In the genomic region with DNA sequence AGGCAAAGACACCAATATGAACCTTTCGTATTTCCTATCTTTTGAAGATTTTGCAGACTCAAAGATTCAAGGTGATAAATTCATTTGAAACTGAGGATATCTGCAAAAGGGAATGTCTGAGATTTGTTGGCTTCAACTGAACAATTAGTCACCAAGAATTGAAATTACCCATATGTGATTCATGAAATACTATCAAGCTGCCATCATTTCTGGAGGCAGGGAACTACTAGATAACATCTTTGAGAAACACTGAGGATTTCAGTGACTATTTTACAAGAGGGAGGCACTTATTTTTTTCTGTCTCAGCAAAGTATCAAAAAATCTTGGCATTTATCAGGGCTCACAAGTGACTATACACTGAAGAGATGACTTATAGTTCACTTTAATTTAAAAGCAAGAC, we compare ENCODE assay signal across 23 cellular contexts. TPM values are rescaled to one million over a fixed set of nuclear protein-coding genes. Genes with fewer than 3 reads are reported as not detected.
DNase-seq lines count a peak whose midpoint lies in the region; TF ChIP-seq lines count a peak whose summit lies in the region.
"Had no signal": no experiment of that assay in that cellular context is flagged by ENCODE, and none has a peak within 500 bp of the region (broad histone marks: within the 10 kb centered on the region; RNA-seq: fewer than 3 reads in every experiment).

No MANE protein-coding gene starts in this region.

- POLR2A ChIA-PET in SK-N-SH (lab: Yijun Ruan, JAX) = no interaction called here

- H3K4me3 ChIP-seq in SK-N-SH (ENCODE audit: low read depth in 2 of 2, low read length in 1 of 2) (no peak overlapping the region), fibroblast of the aortic adventitia (ENCODE audit: low read depth, low read length) (no peak overlapping the region), stomach (no peak overlapping the region)
- H3K4me3 ChIP-seq: ascending aorta, pancreas, uterus had no signal

- CTCF ChIA-PET in SK-N-SH (lab: Yijun Ruan, JAX) = interaction anchor here (2.3 kb wide), 1 partner anchor 108 kb away, joined by 9 read pairs; no protein-coding TSS in a partner anchor

- TF ChIP-seq CTCF in SK-N-SH (IDR thresholded peaks at IDR 0.05) (no peak), fibroblast of the aortic adventitia (IDR thresholded peaks at IDR 0.05; ENCODE audit: insufficient read depth, low read length) (no peak), stomach (IDR thresholded peaks at IDR 0.05) (no peak)

- peak; percentile 21 for DNase-seq in A172 (ENCODE audit: low spot score)
- DNase-seq in HCEC 1CT = peak; percentile 69
- DNase-seq in SK-N-SH = no peak
- DNase-seq in fibroblast of the aortic adventitia (ENCODE audit: low read depth) = peak; percentile 42
- DNase-seq in NCI-H1092 (lab: John Stamatoyannopoulos, UW) = no peak
- DNase-seq in stomach = no peak
- no peak for DNase-seq in activated T-helper 1 cell treated with anti-CD3 and anti-CD28 coated beads, Interleukin-12 subunit alpha, Interleukin-12 subunit beta, Interleukin-2, Interleukin-4 antibody, amounts not matched to agents 30 ng/mL and 10 ng/mL and 1 ng/mL, durations not matched to agents 14 hours and 24 hours and 36 hours (ENCODE audit: low spot score)
- DNase-seq in dermis blood vessel endothelial cell = no peak
- DNase-seq: 8988T; activated CD4-positive, alpha-beta T cell treated with anti-CD3 and anti-CD28 coated beads, Interleukin-2, amount 10 ng/mL, durations not matched to agents 7 days and 5 days; activated naive CD4-positive, alpha-beta T cell; CD4-positive, CD25-positive, alpha-beta regulatory T cell; DMS 273 treated with DMSO at 0.1 percent for 48 hours; KBM-7; mesendoderm; naive thymus-derived CD4-positive, alpha-beta T cell; NCI-H1092 treated with DMSO at 0.1 percent for 48 hours; NCI-H2081; NCI-H510A; pancreas; stimulated activated CD4-positive, alpha-beta T cell treated with anti-CD3 and anti-CD28 coated beads, Interleukin-4, amount 100 ng/mL, for 4 hours; uterus had no signal

- no peaks in the 10 kb centered on the region for H3K4me1 Mint-ChIP-seq in activated T-helper 1 cell treated with anti-CD3 and anti-CD28 coated beads, Interleukin-12 subunit alpha, Interleukin-12 subunit beta, Interleukin-2, Interleukin-4 antibody, amounts not matched to agents 30 ng/mL and 10 ng/mL and 1 ng/mL, durations not matched to agents 14 hours and 24 hours and 36 hours (ENCODE audit: low read depth)
- H3K4me1 Mint-ChIP-seq: activated CD4-positive, alpha-beta T cell treated with anti-CD3 and anti-CD28 coated beads, Interleukin-2, amount 10 ng/mL, durations not matched to agents 7 days and 5 days; CD4-positive, CD25-positive, alpha-beta regulatory T cell; naive thymus-derived CD4-positive, alpha-beta T cell had no signal

- intact Hi-C loops in stomach (cut with DNase I; ENCODE audit: low total_unique reads) = no loop called here
- intact Hi-C loops in activated T-helper 1 cell treated with anti-CD3 and anti-CD28 coated beads, Interleukin-12 subunit alpha, Interleukin-12 subunit beta, Interleukin-2, Interleukin-4 antibody, amounts not matched to agents 30 ng/mL and 10 ng/mL and 1 ng/mL, durations not matched to agents 14 hours and 24 hours and 36 hours (cut with micrococcal nuclease) = no loop called here

- H3K9ac ChIP-seq in SK-N-SH = no peak overlapping the region

- 39% methylated on average over 1 of the region's 1 CpG for WGBS in SK-N-SH (ENCODE audit: low lambda C conversion rate)
- WGBS in stomach, 5 donors = 68 to 83% (median 77%) methylated on average over 1 of the region's 1 CpG

- H3K36me3 ChIP-seq in SK-N-SH (replicated peaks in 1 of 2; ENCODE audit: control insufficient read depth in 1 of 2, insufficient read depth in 2 of 2, low read length in 1 of 2) = peaks cover 0 to 6% of the 10 kb centered on the region in 2 experiments
- no peaks in the 10 kb centered on the region for H3K36me3 ChIP-seq in stomach
- H3K36me3 ChIP-seq: ascending aorta, pancreas, uterus had no signal

- no peak overlapping the region for H3K27ac Mint-ChIP-seq in activated T-helper 1 cell treated with anti-CD3 and anti-CD28 coated beads, Interleukin-12 subunit alpha, Interleukin-12 subunit beta, Interleukin-2, Interleukin-4 antibody, amounts not matched to agents 30 ng/mL and 10 ng/mL and 1 ng/mL, durations not matched to agents 14 hours and 24 hours and 36 hours
- H3K27ac Mint-ChIP-seq: activated CD4-positive, alpha-beta T cell treated with anti-CD3 and anti-CD28 coated beads, Interleukin-2, amount 10 ng/mL, durations not matched to agents 7 days and 5 days; CD4-positive, CD25-positive, alpha-beta regulatory T cell; naive thymus-derived CD4-positive, alpha-beta T cell had no signal

- H3K27ac ChIP-seq in SK-N-SH (ENCODE audit: low read depth in 2 of 2, low read length in 1 of 2) (peak overlapping the region in 1 of 2 experiments; percentile 43; a peak in 2 of 4 replicates), stomach (no peak overlapping the region)
- H3K27ac ChIP-seq: ascending aorta, pancreas, uterus had no signal

- peaks cover 4% of the 10 kb centered on the region for H3F3A ChIP-seq in SK-N-SH (replicated peaks; ENCODE audit: insufficient read depth)

- TF ChIP-seq POLR2A in stomach (IDR thresholded peaks at IDR 0.05) = no peak

- H3K27me3 ChIP-seq in SK-N-SH (ENCODE audit: insufficient read depth) (no peaks in the 10 kb centered on the region), stomach (no peaks in the 10 kb centered on the region)
- H3K27me3 ChIP-seq: ascending aorta, pancreas, uterus had no signal

- H3K4me1 ChIP-seq in SK-N-SH (ENCODE audit: control insufficient read depth in 1 of 2, insufficient read depth in 2 of 2, low read depth in 1 of 2, low read length in 1 of 2) (peaks cover 0 to 9% of the 10 kb centered on the region in 2 experiments; a peak in 1 of 4 replicates), stomach (no peaks in the 10 kb centered on the region)
- H3K4me1 ChIP-seq: ascending aorta, pancreas, uterus had no signal

- peak overlapping the region; percentile 36 for H3K4me2 ChIP-seq in SK-N-SH

- H3K27me3 Mint-ChIP-seq in activated T-helper 1 cell treated with anti-CD3 and anti-CD28 coated beads, Interleukin-12 subunit alpha, Interleukin-12 subunit beta, Interleukin-2, Interleukin-4 antibody, amounts not matched to agents 30 ng/mL and 10 ng/mL and 1 ng/mL, durations not matched to agents 14 hours and 24 hours and 36 hours (ENCODE audit: insufficient read depth) = peaks cover 2% of the 10 kb centered on the region

- TF ChIP-seq RAD21 in SK-N-SH (IDR thresholded peaks at IDR 0.05; ENCODE audit: low read length) = no peak

- no peaks in the 10 kb centered on the region for H3K79me2 ChIP-seq in SK-N-SH (ENCODE audit: insufficient read depth)

- no peaks in the 10 kb centered on the region for H4K20me1 ChIP-seq in SK-N-SH (ENCODE audit: insufficient read depth)

- no peaks in the 10 kb centered on the region for H3K9me3 ChIP-seq in SK-N-SH
- no peaks in the 10 kb centered on the region for H3K9me3 ChIP-seq in stomach
- H3K9me3 ChIP-seq: ascending aorta, pancreas, uterus had no signal

- peak overlapping the region; percentile 53; the same call in 1 of the 2 replicates for H2AFZ ChIP-seq in SK-N-SH (ENCODE audit: low read depth)

- TF ChIP-seq EP300 in SK-N-SH (IDR thresholded peaks at IDR 0.05; ENCODE audit: borderline replicate concordance in 1 of 2, low read depth in 1 of 2, low read length in 1 of 2) (peak in 1 of 2 experiments; percentile 84; a peak in 2 of 4 replicates), stomach (IDR thresholded peaks at IDR 0.05) (no peak)

- no peaks in the 10 kb centered on the region for H3K9me2 ChIP-seq in SK-N-SH

- H3K36me3 Mint-ChIP-seq in activated T-helper 1 cell treated with anti-CD3 and anti-CD28 coated beads, Interleukin-12 subunit alpha, Interleukin-12 subunit beta, Interleukin-2, Interleukin-4 antibody, amounts not matched to agents 30 ng/mL and 10 ng/mL and 1 ng/mL, durations not matched to agents 14 hours and 24 hours and 36 hours (ENCODE audit: low read depth) = no peaks in the 10 kb centered on the region
- H3K36me3 Mint-ChIP-seq: CD4-positive, CD25-positive, alpha-beta regulatory T cell had no signal

- no peak overlapping the region for H3K4me3 Mint-ChIP-seq in activated T-helper 1 cell treated with anti-CD3 and anti-CD28 coated beads, Interleukin-12 subunit alpha, Interleukin-12 subunit beta, Interleukin-2, Interleukin-4 antibody, amounts not matched to agents 30 ng/mL and 10 ng/mL and 1 ng/mL, durations not matched to agents 14 hours and 24 hours and 36 hours
- H3K4me3 Mint-ChIP-seq: activated CD4-positive, alpha-beta T cell treated with anti-CD3 and anti-CD28 coated beads, Interleukin-2, amount 10 ng/mL, durations not matched to agents 7 days and 5 days; CD4-positive, CD25-positive, alpha-beta regulatory T cell; naive thymus-derived CD4-positive, alpha-beta T cell had no signal

- no peaks in the 10 kb centered on the region for H3K9me3 Mint-ChIP-seq in activated T-helper 1 cell treated with anti-CD3 and anti-CD28 coated beads, Interleukin-12 subunit alpha, Interleukin-12 subunit beta, Interleukin-2, Interleukin-4 antibody, amounts not matched to agents 30 ng/mL and 10 ng/mL and 1 ng/mL, durations not matched to agents 14 hours and 24 hours and 36 hours

TF ChIP-seq in SK-N-SH, 30 proteins besides CTCF, POLR2A, EP300 and RAD21 (continues in another document):
- TF ChIP-seq RXRA (IDR thresholded peaks at IDR 0.05; ENCODE audit: borderline replicate concordance, low read depth) (0 out of 2 replicates have a peak, but pooled peaks have one; percentile 18), FOSL2 (IDR thresholded peaks at IDR 0.05; ENCODE audit: borderline replicate concordance, low read depth) (peak; percentile 93), GATA2 (CRISPR knock-in tag; IDR thresholded peaks at IDR 0.05) (no peak), GABPA (IDR thresholded peaks at IDR 0.05; ENCODE audit: low read depth) (no peak; the same call in 1 of the 2 replicates), TEAD4 (IDR thresholded peaks at IDR 0.05; ENCODE audit: borderline replicate concordance, insufficient read depth) (peak; percentile 85; the same call in 1 of the 2 replicates)

RNA-seq across cellular contexts. Expression of gene MMS22L, which starts 39.8 kb away (rescaled TPM):
- 28.2 and 58.8 TPM in 2 replicates for total RNA-seq in A172 (2014; rRNA removed; shearing (Covaris generic))
- polyA plus RNA-seq in SK-N-SH (2012; rRNA removed) = 4.3 and 6.3 TPM in 2 replicates
- polyA plus RNA-seq in SK-N-SH (2012; cell fraction: cytosol; rRNA removed) = 6.5 and 7.3 TPM in 2 replicates
- polyA plus RNA-seq in SK-N-SH (2012; cell fraction: nucleus; rRNA removed) = 3.6 and 7.2 TPM in 2 replicates
- 11.4 and 48.2 TPM in 2 replicates for total RNA-seq in fibroblast of the aortic adventitia (ENCODE audit: low replicate concordance)
- 10 to 100 TPM in 2 of 5 donors, 1 to 10 TPM in 3; 2.3 to 27.7 (median 7.5) TPM for total RNA-seq in stomach
- polyA plus RNA-seq in stomach = 1 to 10 TPM in 2 of 3 donors, under 1 TPM in 1; 0.81 to 2.9 (median 1.2) TPM
- total RNA-seq in activated T-helper 1 cell treated with anti-CD3 and anti-CD28 coated beads, Interleukin-12 subunit alpha, Interleukin-12 subunit beta, Interleukin-2, Interleukin-4 antibody, amounts not matched to agents 30 ng/mL and 10 ng/mL and 1 ng/mL, durations not matched to agents 14 hours and 24 hours and 36 hours = 49.7 and 57.1 TPM in 2 replicates
- 12.3 and 20.4 TPM in 2 replicates for total RNA-seq in dermis blood vessel endothelial cell

Comparison
In these comparisons a context has a peak if more than half of its experiments do, and no peak if none do; other contexts are left out.
1. DNase-seq: peak in A172 (single experiment), HCEC 1CT (single experiment) and fibroblast of the aortic adventitia (single experiment); none in SK-N-SH (single experiment), NCI-H1092 (single experiment), stomach (single experiment), activated T-helper 1 cell treated with anti-CD3 and anti-CD28 coated beads, Interleukin-12 subunit alpha, Interleukin-12 subunit beta, Interleukin-2, Interleukin-4 antibody, amounts not matched to agents 30 ng/mL and 10 ng/mL and 1 ng/mL, durations not matched to agents 14 hours and 24 hours and 36 hours (single experiment) and dermis blood vessel endothelial cell (single experiment).